Comparison of ENCODE assay signal across 16 cellular contexts in the genomic region with DNA sequence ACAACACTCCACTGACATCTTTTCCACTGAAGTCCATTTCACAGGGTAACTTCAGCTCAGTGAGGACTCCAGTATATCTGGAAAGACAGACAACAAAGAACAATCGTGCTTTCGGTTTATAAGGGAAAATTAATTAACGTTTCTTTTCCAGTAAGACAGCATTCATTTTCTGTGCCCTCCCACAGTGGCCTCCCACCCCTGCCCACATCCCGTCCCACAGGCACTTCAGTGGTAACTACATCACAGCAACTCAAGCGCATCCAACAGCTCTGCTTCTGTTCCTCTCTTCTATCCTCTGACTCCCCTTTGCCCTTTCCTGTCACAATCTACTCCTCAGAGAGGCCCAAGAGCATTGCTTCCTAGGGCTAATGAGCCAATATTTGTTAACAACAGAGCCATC. TPM values are rescaled to one million over a fixed set of nuclear protein-coding genes. Genes with fewer than 3 reads are reported as not detected.
DNase-seq lines count a peak whose midpoint lies in the region; ATAC-seq and TF ChIP-seq lines count a peak whose summit lies in the region.
"Had no signal": no experiment of that assay in that cellular context is flagged by ENCODE, and none has a peak within 500 bp of the region (broad histone marks: within the 10 kb centered on the region; RNA-seq: fewer than 3 reads in every experiment).

No MANE protein-coding gene starts in this region.

- no peaks in the 10 kb centered on the region for H3K9me3 Mint-ChIP-seq in activated naive CD4-positive, alpha-beta T cell treated with anti-CD3 and anti-CD28 coated beads, Interleukin-2, amount 10 ng/mL, durations not matched to agents 7 days and 5 days

- TF ChIP-seq CTCF in GM10248 (IDR thresholded peaks at IDR 0.05; ENCODE audit: control extremely low read depth, extremely low read depth, low read depth, missing control alignments) (no peak), NB4 (IDR thresholded peaks at IDR 0.05; ENCODE audit: low read depth, low read length) (no peak)

- DNase-seq in GM10248 (ENCODE audit: extremely low spot score) = peak; percentile 51
- DNase-seq in NB4 (ENCODE audit: low read depth) = peak; percentile 37
- no peak for DNase-seq in OCI-M2 (lab: John Stamatoyannopoulos, UW; ENCODE audit: unreplicated experiment)
- no peak for DNase-seq in NK-92 treated with Interleukin-12 subunit alpha and Interleukin-12 subunit beta, amount 100 ng/mL, for 24 hours (lab: John Stamatoyannopoulos, UW)
- DNase-seq in activated naive CD4-positive, alpha-beta T cell treated with anti-CD3 and anti-CD28 coated beads, Interleukin-2, amount 10 ng/mL, durations not matched to agents 7 days and 5 days = no peak
- DNase-seq in dermis blood vessel endothelial cell = no peak
- DNase-seq: activated CD4-positive, alpha-beta T cell treated with anti-CD3 and anti-CD28 coated beads, Interleukin-2, amount 50 U/mL, for 1 hour; Caco-2; HCEC 1CT; NCI-H1417; right lobe of liver; stimulated activated CD8-positive, alpha-beta memory T cell treated with anti-CD3 and anti-CD28 coated beads, Interleukin-4, amount 100 ng/mL, for 48 hours had no signal

- H3K36me3 Mint-ChIP-seq in activated naive CD4-positive, alpha-beta T cell treated with anti-CD3 and anti-CD28 coated beads, Interleukin-2, amount 10 ng/mL, durations not matched to agents 7 days and 5 days = no peaks in the 10 kb centered on the region

- no peak overlapping the region for H3K4me3 ChIP-seq in NB4 (ENCODE audit: low read depth, low read length)
- H3K4me3 ChIP-seq: right lobe of liver had no signal

- no peak overlapping the region for H3K27ac Mint-ChIP-seq in activated naive CD4-positive, alpha-beta T cell treated with anti-CD3 and anti-CD28 coated beads, Interleukin-2, amount 10 ng/mL, durations not matched to agents 7 days and 5 days
- H3K27ac Mint-ChIP-seq: brain had no signal

- no peaks in the 10 kb centered on the region for H3K27me3 Mint-ChIP-seq in activated naive CD4-positive, alpha-beta T cell treated with anti-CD3 and anti-CD28 coated beads, Interleukin-2, amount 10 ng/mL, durations not matched to agents 7 days and 5 days
- H3K27me3 Mint-ChIP-seq: brain had no signal

- POLR2A ChIA-PET in GM10248 (lab: Yijun Ruan, JAX) = no interaction called here

- TF ChIP-seq POLR2A in NB4 (IDR thresholded peaks at IDR 0.05; ENCODE audit: extremely low read depth, insufficient read length) = no peak

- no peaks in the 10 kb centered on the region for H3K4me1 Mint-ChIP-seq in activated naive CD4-positive, alpha-beta T cell treated with anti-CD3 and anti-CD28 coated beads, Interleukin-2, amount 10 ng/mL, durations not matched to agents 7 days and 5 days
- H3K4me1 Mint-ChIP-seq: brain had no signal

- peak; percentile 84 for ATAC-seq in GM19043 (IDR thresholded peaks at IDR 0.05; ENCODE audit: low read depth, unreplicated experiment)
- ATAC-seq in HG02798 (IDR thresholded peaks at IDR 0.05; ENCODE audit: poor library complexity, unreplicated experiment) = peak; percentile 83
- ATAC-seq: left lobe of liver, right lobe of liver had no signal

- no peak overlapping the region for H3K4me3 Mint-ChIP-seq in activated naive CD4-positive, alpha-beta T cell treated with anti-CD3 and anti-CD28 coated beads, Interleukin-2, amount 10 ng/mL, durations not matched to agents 7 days and 5 days
- H3K4me3 Mint-ChIP-seq: brain had no signal

- CTCF ChIA-PET in GM10248 (lab: Yijun Ruan, JAX) = interaction anchor here (1.2 to 1.3 kb wide), 2 partner anchors 10 to 28 kb away, joined by 3 read pairs; no protein-coding TSS in a partner anchor
- CTCF ChIA-PET in activated naive CD4-positive, alpha-beta T cell treated with anti-CD3 and anti-CD28 coated beads, Interleukin-2, amount 10 ng/mL, durations not matched to agents 7 days and 5 days (lab: Charles Lee) = interaction anchor here (0.6 kb wide), 1 partner anchor 1024 kb away, joined by 3 read pairs; no protein-coding TSS in a partner anchor

RNA-seq across cellular contexts. Expression of a gene that starts 40.3 kb away (rescaled TPM):
- total RNA-seq in dermis blood vessel endothelial cell = 3.2 and 10.0 TPM in 2 replicates

Comparison
In these comparisons a context has a peak if more than half of its experiments do, and no peak if none do; other contexts are left out.
1. DNase-seq: peak in GM10248 (single experiment) and NB4 (single experiment); none in OCI-M2 (single experiment), NK-92 treated with Interleukin-12 subunit alpha and Interleukin-12 subunit beta, amount 100 ng/mL, for 24 hours (single experiment), activated naive CD4-positive, alpha-beta T cell treated with anti-CD3 and anti-CD28 coated beads, Interleukin-2, amount 10 ng/mL, durations not matched to agents 7 days and 5 days (single experiment) and dermis blood vessel endothelial cell (single experiment).